ENCODE assay signal across 27 cellular contexts in the genomic region with DNA sequence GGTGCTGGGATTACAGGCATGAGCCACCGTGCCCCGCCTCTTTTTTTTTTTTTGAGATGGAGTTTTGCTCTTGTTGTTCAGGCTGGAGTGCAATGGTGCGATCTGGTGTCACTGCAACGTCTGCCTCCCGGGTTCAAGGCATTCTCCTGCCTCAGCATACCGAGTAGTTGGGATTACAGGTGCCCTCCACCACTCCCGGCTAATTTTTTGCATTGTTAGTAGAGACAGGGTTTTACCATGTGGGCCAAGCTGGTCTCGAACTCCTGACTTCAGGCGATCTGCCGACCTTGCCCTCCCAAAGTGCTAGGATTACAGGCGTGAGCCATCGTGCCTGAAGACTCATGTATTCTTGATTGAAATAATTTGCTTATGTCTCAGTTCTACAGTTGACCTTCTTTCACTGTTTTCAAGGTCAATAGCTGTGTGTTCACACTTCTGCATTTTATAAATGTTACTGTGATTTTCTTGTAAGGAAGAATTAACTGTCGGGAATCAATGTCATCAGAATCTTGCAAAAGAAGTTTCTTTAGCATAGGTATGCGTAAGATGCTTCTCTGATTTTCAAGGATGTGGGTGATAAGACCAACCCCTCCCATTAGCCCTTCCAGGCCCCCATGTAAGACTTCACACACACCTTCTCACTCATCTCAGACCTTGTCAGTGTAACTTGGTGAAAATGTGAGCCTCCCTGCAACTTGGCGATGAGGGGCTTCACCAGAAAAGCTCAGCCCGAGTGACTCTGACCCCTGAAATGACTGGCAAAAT.
"Had no signal": no experiment of that assay in that cellular context is flagged by ENCODE, and none has a peak within 500 bp of the region (broad histone marks: within the 10 kb centered on the region; RNA-seq: fewer than 3 reads in every experiment).

No MANE protein-coding gene starts in this region.

- H3K9me3 ChIP-seq: prostate gland had no signal

- H3K4me1 ChIP-seq: gastroesophageal sphincter, heart left ventricle, prostate gland, right atrium auricular region, suprapubic skin, transverse colon, vagina had no signal

- H3K4me3 ChIP-seq: dorsolateral prefrontal cortex, gastroesophageal sphincter, heart left ventricle, hepatocyte, prostate gland, right atrium auricular region, smooth muscle cell, suprapubic skin, transverse colon, vagina had no signal

- H3K27ac ChIP-seq: dorsolateral prefrontal cortex, epithelial cell of prostate, gastroesophageal sphincter, heart left ventricle, hepatocyte, prostate gland, right atrium auricular region, suprapubic skin, transverse colon, vagina had no signal

- H3K4me3 Mint-ChIP-seq: nephron progenitor cell; stimulated activated effector memory CD8-positive, alpha-beta T cell treated with anti-CD3 and anti-CD28 coated beads, Interleukin-12 subunit alpha, Interleukin-12 subunit beta, amount 100 ng/mL, for 72 hours had no signal

- ATAC-seq: esophagus mucosa; gastroesophageal sphincter; heart left ventricle; left lobe of liver; naive thymus-derived CD8-positive, alpha-beta T cell; sciatic nerve; stimulated activated effector memory CD8-positive, alpha-beta T cell treated with anti-CD3 and anti-CD28 coated beads, Interleukin-12 subunit alpha, Interleukin-12 subunit beta, amount 100 ng/mL, for 72 hours; stimulated activated naive CD8-positive, alpha-beta T cell treated with anti-CD3 and anti-CD28 coated beads, Interleukin-15, Interleukin-2, amounts not matched to agents 100 U/mL and 50 U/mL, for 24 hours had no signal

- H3K27ac Mint-ChIP-seq: naive thymus-derived CD8-positive, alpha-beta T cell; nephron progenitor cell; stimulated activated effector memory CD8-positive, alpha-beta T cell treated with anti-CD3 and anti-CD28 coated beads, Interleukin-12 subunit alpha, Interleukin-12 subunit beta, amount 100 ng/mL, for 72 hours had no signal

- H3K27me3 ChIP-seq: dorsolateral prefrontal cortex, gastroesophageal sphincter, heart left ventricle, hepatocyte, right atrium auricular region, suprapubic skin, transverse colon, vagina had no signal

- DNase-seq: dorsolateral prefrontal cortex; effector CD4-positive, alpha-beta T cell; foreskin fibroblast; heart left ventricle; kidney; mesendoderm; midbrain; naive thymus-derived CD8-positive, alpha-beta T cell; nephron progenitor cell; nucleus accumbens; stimulated activated CD4-positive, alpha-beta T cell treated with anti-CD3 and anti-CD28 coated beads, Interleukin-12 subunit alpha, Interleukin-12 subunit beta, amount 100 ng/mL, for 4 hours; stimulated activated CD4-positive, alpha-beta T cell treated with anti-CD3 and anti-CD28 coated beads, Interleukin-1b, Interleukin-23, amount 100 ng/mL, for 48 hours; stimulated activated CD4-positive, alpha-beta T cell treated with anti-CD3 and anti-CD28 coated beads, Interleukin-4, amount 100 ng/mL, for 1 hour; stimulated activated naive CD8-positive, alpha-beta T cell treated with anti-CD3 and anti-CD28 coated beads, Interleukin-15, Interleukin-2, amounts not matched to agents 100 U/mL and 50 U/mL, for 24 hours; transverse colon had no signal

- H3K4me1 Mint-ChIP-seq: nephron progenitor cell; stimulated activated effector memory CD8-positive, alpha-beta T cell treated with anti-CD3 and anti-CD28 coated beads, Interleukin-12 subunit alpha, Interleukin-12 subunit beta, amount 100 ng/mL, for 72 hours had no signal

- H3K27me3 Mint-ChIP-seq: naive thymus-derived CD8-positive, alpha-beta T cell had no signal
